Comparison of ENCODE assay signal across 30 cellular contexts in the genomic region with DNA sequence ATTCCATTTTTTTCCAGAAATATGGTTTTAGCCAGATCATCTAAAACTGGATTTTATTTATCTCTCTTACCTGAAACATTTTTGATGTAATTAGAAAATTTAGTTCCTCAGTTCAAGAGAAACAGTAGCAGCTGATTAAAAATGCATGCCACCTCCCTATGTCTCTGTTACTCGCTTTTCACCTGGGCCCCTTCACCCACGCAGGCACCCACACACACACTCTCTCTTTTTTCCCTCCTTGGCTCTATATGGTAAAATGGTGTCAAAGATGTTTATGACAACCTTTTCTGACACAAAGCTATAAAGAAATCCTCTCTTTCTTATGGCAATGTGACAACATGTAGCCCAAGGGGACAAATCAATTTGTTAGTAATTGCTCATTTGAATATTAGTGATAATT.
"Had no signal": no experiment of that assay in that cellular context is flagged by ENCODE, and none has a peak within 500 bp of the region (broad histone marks: within the 10 kb centered on the region; RNA-seq: fewer than 3 reads in every experiment).

No MANE protein-coding gene starts in this region.

- H3K27me3 ChIP-seq: ascending aorta, body of pancreas had no signal

- H3K4me3 Mint-ChIP-seq: activated B cell treated with CpG ODN at 0.5 μM for 24 hours; activated naive CD4-positive, alpha-beta T cell treated with anti-CD3 and anti-CD28 coated beads, Interleukin-2, amount 50 U/mL, for 24 hours; activated naive CD8-positive, alpha-beta T cell treated with anti-CD3 and anti-CD28 coated beads, Interleukin-2, amount 50 U/mL, for 24 hours; activated T-cell treated with anti-CD3 and anti-CD28 coated beads, Interleukin-2, amount 50 U/mL, for 72 hours; central memory CD8-positive, alpha-beta T cell; T-cell had no signal

- H3K27ac Mint-ChIP-seq: activated B cell treated with CpG ODN at 0.5 μM for 24 hours; activated naive CD4-positive, alpha-beta T cell treated with anti-CD3 and anti-CD28 coated beads, Interleukin-2, amount 50 U/mL, for 24 hours; activated naive CD8-positive, alpha-beta T cell treated with anti-CD3 and anti-CD28 coated beads, Interleukin-2, amount 50 U/mL, for 24 hours; activated T-cell treated with anti-CD3 and anti-CD28 coated beads, Interleukin-2, amount 50 U/mL, for 72 hours; T-cell had no signal

- H3K4me1 Mint-ChIP-seq: activated B cell treated with CpG ODN at 0.5 μM for 24 hours; central memory CD8-positive, alpha-beta T cell had no signal

- ATAC-seq: activated naive CD8-positive, alpha-beta T cell treated with anti-CD3 and anti-CD28 coated beads, Interleukin-2, amount 50 U/mL, for 24 hours; activated T-cell treated with anti-CD3 and anti-CD28 coated beads, Interleukin-2, amount 50 U/mL, for 72 hours; body of pancreas; K562; Panc1; Right ventricle myocardium inferior; T-cell had no signal

- H3K27me3 Mint-ChIP-seq: activated B cell treated with CpG ODN at 0.5 μM for 24 hours; activated naive CD4-positive, alpha-beta T cell treated with anti-CD3 and anti-CD28 coated beads, Interleukin-2, amount 50 U/mL, for 24 hours had no signal

- H3K4me1 ChIP-seq: ascending aorta had no signal

- H3K36me3 ChIP-seq: ascending aorta had no signal

- DNase-seq: activated B cell treated with CpG ODN at 0.5 μM for 24 hours; activated CD4-positive, alpha-beta T cell treated with anti-CD3 and anti-CD28 coated beads for 1 hour; activated CD4-positive, alpha-beta T cell treated with anti-CD3 and anti-CD28 coated beads, Interleukin-2, amount 50 U/mL, for 1 hour; activated CD8-positive, alpha-beta memory T cell treated with anti-CD3 and anti-CD28 coated beads for 24 hours; activated naive CD8-positive, alpha-beta T cell treated with anti-CD3 and anti-CD28 coated beads, Interleukin-2, amount 50 U/mL, for 24 hours; activated T-cell treated with anti-CD3 and anti-CD28 coated beads, Interleukin-2, amount 50 U/mL, for 72 hours; amniotic stem cell; body of pancreas; Karpas-422; MM.1S; NCI-H1105; NCI-H1436; NCI-H1694 treated with DMSO at 0.1 percent for 48 hours; NCI-H2029 treated with DMSO at 0.1 percent for 48 hours; NCI-H345; NCI-H510A; NCI-H69; NK-92 treated with Interleukin-12 subunit alpha and Interleukin-12 subunit beta, amount 100 ng/mL, for 24 hours; OCI-M1; RPMI8226; T-cell; T-helper 2 cell; T1000 had no signal

- H3K27ac ChIP-seq: ascending aorta, body of pancreas, SK-N-MC had no signal

- H3K4me3 ChIP-seq: ascending aorta, body of pancreas, K562, SK-N-MC had no signal
